ENCODE assay signal across 17 cellular contexts in genomic region chr17:37745801-37746426, GRCh38. TPM values are rescaled to one million over a fixed set of nuclear protein-coding genes. Genes with fewer than 3 reads are reported as not detected.
DNase-seq lines count a peak whose midpoint lies in the region; ATAC-seq and TF ChIP-seq lines count a peak whose summit lies in the region.
"Had no signal": no experiment of that assay in that cellular context is flagged by ENCODE, and none has a peak within 500 bp of the region (broad histone marks: within the 10 kb centered on the region; RNA-seq: fewer than 3 reads in every experiment).

No MANE protein-coding gene starts in this region.

- H3K27ac Mint-ChIP-seq in chondrocyte (ENCODE audit: unreplicated experiment), result no peak overlapping the region
- no peak overlapping the region for H3K27ac Mint-ChIP-seq in type B pancreatic cell

- H3K4me1 Mint-ChIP-seq in chondrocyte (ENCODE audit: low read depth), result peaks cover 2% of the 10 kb centered on the region
- peaks cover 5% of the 10 kb centered on the region for H3K4me1 Mint-ChIP-seq in type B pancreatic cell (ENCODE audit: unreplicated experiment)

- H3K9ac ChIP-seq in HUES48 (ENCODE audit: low read depth, low read length) (no peak overlapping the region), mesenchymal stem cell (ENCODE audit: low read length) (no peak overlapping the region)
- H3K9ac ChIP-seq: parathyroid adenoma had no signal

- H3K36me3 ChIP-seq in HUES48 (ENCODE audit: control insufficient read depth, insufficient read depth, low read length), result no peaks in the 10 kb centered on the region
- peaks cover 0 to 17% of the 10 kb centered on the region in 2 experiments for H3K36me3 ChIP-seq in mesenchymal stem cell (ENCODE audit: control insufficient read depth in 1 of 2, insufficient read depth in 2 of 2, low read depth in 1 of 2, low read length in 2 of 2)
- H3K36me3 ChIP-seq: adrenal gland, esophagus muscularis mucosa, HAP-1, heart left ventricle had no signal

- H2BK12ac ChIP-seq in mesenchymal stem cell (ENCODE audit: low read length in 2 of 2), result no peak overlapping the region

- H2BK15ac ChIP-seq in mesenchymal stem cell (ENCODE audit: low read depth, poor library complexity, severe bottlenecking), result no peak overlapping the region

- no peaks in the 10 kb centered on the region for H3K79me1 ChIP-seq in mesenchymal stem cell (replicated peaks; ENCODE audit: low read length, poor library complexity, severe bottlenecking)

- H3K27me3 ChIP-seq in HUES48 (ENCODE audit: control insufficient read depth, insufficient read depth, low read length) (peaks cover 89% of the 10 kb centered on the region), mesenchymal stem cell (ENCODE audit: control insufficient read depth in 1 of 2, insufficient read depth in 1 of 2, low read length in 2 of 2) (peaks cover 0 to 86% of the 10 kb centered on the region in 2 experiments)

- H3K4me3 ChIP-seq in HUES48 (ENCODE audit: low read depth, low read length), result peak overlapping the region; percentile 68
- H3K4me3 ChIP-seq in mesenchymal stem cell (ENCODE audit: insufficient read depth in 1 of 2, low read depth in 1 of 2, low read length in 2 of 2), result peak overlapping the region in 1 of 2 experiments; percentile 88
- H3K4me3 ChIP-seq: adrenal gland, esophagus muscularis mucosa, HAP-1, heart left ventricle had no signal

- TF ChIP-seq CTCF in chondrocyte (IDR thresholded peaks at IDR 0.05) (no peak), type B pancreatic cell (conservative IDR thresholded peaks at IDR 0.05) (no peak)

- peaks cover 10% of the 10 kb centered on the region for H3K27me3 Mint-ChIP-seq in chondrocyte (ENCODE audit: low read depth)
- peaks cover 86% of the 10 kb centered on the region for H3K27me3 Mint-ChIP-seq in type B pancreatic cell

- peak overlapping the region; percentile 90 for H3K4me2 ChIP-seq in mesenchymal stem cell (ENCODE audit: low read length, poor library complexity, severe bottlenecking)

- H2BK5ac ChIP-seq in mesenchymal stem cell (ENCODE audit: low read depth, low read length, poor library complexity, severe bottlenecking), result peak overlapping the region; percentile 53

- no peaks in the 10 kb centered on the region for H3K9me3 Mint-ChIP-seq in chondrocyte (ENCODE audit: low read depth)
- no peaks in the 10 kb centered on the region for H3K9me3 Mint-ChIP-seq in type B pancreatic cell

- WGBS in mesenchymal stem cell, result 25% methylated on average over 16 of the region's 20 CpGs

- H2AFZ ChIP-seq in mesenchymal stem cell (ENCODE audit: low read depth, low read length), result no peak overlapping the region
- H2AFZ ChIP-seq: parathyroid adenoma had no signal

- H3K23ac ChIP-seq in mesenchymal stem cell (ENCODE audit: low read length in 2 of 2), result no peak overlapping the region

- no peak overlapping the region for H2BK120ac ChIP-seq in mesenchymal stem cell (ENCODE audit: low read depth, low read length)

- H3K14ac ChIP-seq in mesenchymal stem cell (ENCODE audit: low read length in 2 of 2), result no peak overlapping the region

- H4K91ac ChIP-seq in mesenchymal stem cell (ENCODE audit: low read length), result no peak overlapping the region

- H3K27ac ChIP-seq in HUES48 (ENCODE audit: low read depth, low read length), result no peak overlapping the region
- peak overlapping the region; percentile 88 for H3K27ac ChIP-seq in mesenchymal stem cell (ENCODE audit: low read length, poor library complexity, severe bottlenecking)
- H3K27ac ChIP-seq: adrenal gland, C4-2B, esophagus muscularis mucosa, heart left ventricle, parathyroid adenoma had no signal

- H3K18ac ChIP-seq in mesenchymal stem cell (ENCODE audit: low read depth in 1 of 2, low read length in 2 of 2), result no peak overlapping the region

- H3K36me3 Mint-ChIP-seq in chondrocyte (ENCODE audit: low read depth) (no peaks in the 10 kb centered on the region), type B pancreatic cell (no peaks in the 10 kb centered on the region)

- no peak overlapping the region for H4K8ac ChIP-seq in mesenchymal stem cell (ENCODE audit: low read length)

- H3K4me3 Mint-ChIP-seq in chondrocyte (ENCODE audit: unreplicated experiment) (peak overlapping the region; percentile 71), type B pancreatic cell (peak overlapping the region; percentile 88)

- H2AK5ac ChIP-seq in mesenchymal stem cell (ENCODE audit: low read length, severe bottlenecking), result peak overlapping the region; percentile 62

- no peak for ATAC-seq in HG02884 (IDR thresholded peaks at IDR 0.05; ENCODE audit: unreplicated experiment)

- H3K4me1 ChIP-seq in HUES48 (ENCODE audit: control insufficient read depth, insufficient read depth, low read length) (peaks cover 24% of the 10 kb centered on the region), mesenchymal stem cell (ENCODE audit: control insufficient read depth, insufficient read depth, low read depth, low read length) (peaks cover 2% of the 10 kb centered on the region)

- H3K4ac ChIP-seq in mesenchymal stem cell (ENCODE audit: low read depth in 1 of 2, low read length in 2 of 2), result no peak overlapping the region

- no peak for DNase-seq in chondrocyte (ENCODE audit: low spot score)
- DNase-seq in mesenchymal stem cell, result no peak
- no peak for DNase-seq in type B pancreatic cell (ENCODE audit: extremely low spot score, unreplicated experiment)
- DNase-seq in activated CD8-positive, alpha-beta memory T cell treated with anti-CD3 and anti-CD28 coated beads, Interleukin-2, amount 50 U/mL, for 48 hours, result no peak
- no peak for DNase-seq in stimulated activated naive CD4-positive, alpha-beta T cell (lab: John Stamatoyannopoulos, UW)
- DNase-seq: activated CD4-positive, alpha-beta T cell treated with anti-CD3 and anti-CD28 coated beads for 1 hour; activated T-cell treated with anti-CD3 and anti-CD28 coated beads, Interleukin-2, amount 50 U/mL, for 1 hour; adrenal gland; heart left ventricle; mammary epithelial cell had no signal

- H3K9me3 ChIP-seq in HUES48 (ENCODE audit: control insufficient read depth, insufficient read depth, low read length) (no peaks in the 10 kb centered on the region), mesenchymal stem cell (ENCODE audit: control insufficient read depth, low read length) (no peaks in the 10 kb centered on the region)
- H3K9me3 ChIP-seq: adrenal gland, esophagus muscularis mucosa, HAP-1, heart left ventricle had no signal

RNA-seq across cellular contexts. Expression of gene HNF1B, which starts 1.1 kb away (rescaled TPM):
- total RNA-seq in chondrocyte (3.6 to 10.5 TPM (median 10.1 TPM) in 3 replicates), type B pancreatic cell (ENCODE audit: low replicate concordance) (10.6 and 19.0 TPM in 2 replicates)
- 0.03 TPM for polyA plus RNA-seq in mesenchymal stem cell (2013, experiment 1 of 2)
- 0.03 TPM for polyA plus RNA-seq in mesenchymal stem cell (2013, experiment 2 of 2)
- total RNA-seq: esophagus muscularis mucosa, heart left ventricle, mammary epithelial cell, OCI-LY7 had no signal
- polyA plus RNA-seq: heart left ventricle, mammary epithelial cell had no signal
